In genomic region chr2:88753833-88754584, GRCh38 we compare ENCODE assay signal across 10 cellular contexts.
DNase-seq lines count a peak whose midpoint lies in the region; ATAC-seq, FAIRE-seq and TF ChIP-seq lines count a peak whose summit lies in the region.
"Had no signal": no experiment of that assay in that cellular context is flagged by ENCODE, and none has a peak within 500 bp of the region (broad histone marks: within the 10 kb centered on the region; RNA-seq: fewer than 3 reads in every experiment).

No MANE protein-coding gene starts in this region.

- H3K4me1 Mint-ChIP-seq in astrocyte (ENCODE audit: low read depth, unreplicated experiment), result peaks cover 8% of the 10 kb centered on the region

- H3K4me2 ChIP-seq in astrocyte (ENCODE audit: low read length), result no peak overlapping the region

- H3K9ac ChIP-seq in astrocyte (ENCODE audit: low read length), result no peak overlapping the region

- no peak overlapping the region for H2AFZ ChIP-seq in astrocyte (ENCODE audit: low read depth, low read length)

- DNase-seq in DMS53 (lab: John Stamatoyannopoulos, UW) (peak; percentile 27), astrocyte (ENCODE audit: low read depth) (peak; percentile 4), RCC 7860 (ENCODE audit: low spot score) (no peak), coronary artery (ENCODE audit: low spot score) (no peak), NOMO-1 treated with DMSO at 0.1 percent for 48 hours (lab: John Stamatoyannopoulos, UW; ENCODE audit: unreplicated experiment) (no peak), NCI-H510A treated with DMSO at 0.1 percent for 48 hours (lab: John Stamatoyannopoulos, UW) (no peak)

- H3K4me3 ChIP-seq in astrocyte (ENCODE audit: insufficient read depth, low read depth, low read length) (no peak overlapping the region), coronary artery (no peak overlapping the region)

- H3K27me3 Mint-ChIP-seq in astrocyte (ENCODE audit: low read depth, unreplicated experiment), result no peaks in the 10 kb centered on the region

- H3K36me3 ChIP-seq in astrocyte (ENCODE audit: insufficient read depth, low read length), result peaks cover 4% of the 10 kb centered on the region

- ATAC-seq in GM19438 (IDR thresholded peaks at IDR 0.05; ENCODE audit: low read depth, unreplicated experiment) (peak; percentile 94), HG03378 (IDR thresholded peaks at IDR 0.05; ENCODE audit: unreplicated experiment) (peak; percentile 90)

- no peaks in the 10 kb centered on the region for H4K20me1 ChIP-seq in astrocyte (ENCODE audit: insufficient read depth, low read length)

- TF ChIP-seq CTCF in astrocyte (IDR thresholded peaks at IDR 0.05; ENCODE audit: insufficient read depth, low read depth, low read length), result no peak
- no peak for TF ChIP-seq CTCF in coronary artery (IDR thresholded peaks at IDR 0.05)

- no peaks in the 10 kb centered on the region for H3K79me2 ChIP-seq in astrocyte (ENCODE audit: insufficient read depth, low read length)

- H3K27ac ChIP-seq in astrocyte (ENCODE audit: low read depth, low read length) (no peak overlapping the region), coronary artery (no peak overlapping the region)

- no peaks in the 10 kb centered on the region for H3K9me3 ChIP-seq in astrocyte (ENCODE audit: insufficient read depth, low read depth, low read length)

- no peak overlapping the region for H3K4me3 Mint-ChIP-seq in astrocyte (ENCODE audit: unreplicated experiment)

- H3K9me3 Mint-ChIP-seq in astrocyte (ENCODE audit: unreplicated experiment), result peaks cover 8% of the 10 kb centered on the region

- H3K4me1 ChIP-seq in astrocyte (ENCODE audit: insufficient read depth, low read length), result no peaks in the 10 kb centered on the region

- H3K36me3 Mint-ChIP-seq in astrocyte (ENCODE audit: low read depth, unreplicated experiment), result peaks cover 22% of the 10 kb centered on the region

- H3K27ac Mint-ChIP-seq in astrocyte (ENCODE audit: unreplicated experiment), result peak overlapping the region; percentile 59

- FAIRE-seq in astrocyte (lab: Jason Lieb, UNC) (no peak), RCC 7860 (lab: Jason Lieb, UNC) (no peak)
- FAIRE-seq: colon, H1 had no signal

- H3K27me3 ChIP-seq in astrocyte (ENCODE audit: insufficient read depth, low read length), result no peaks in the 10 kb centered on the region

Comparison
In these comparisons a context has a peak if more than half of its experiments do, and no peak if none do; other contexts are left out.
1. DNase-seq: peak in DMS53 (single experiment) and astrocyte (single experiment); none in RCC 7860 (single experiment), coronary artery (single experiment), NOMO-1 treated with DMSO at 0.1 percent for 48 hours (single experiment) and NCI-H510A treated with DMSO at 0.1 percent for 48 hours (single experiment).